Comparison of ENCODE assay signal across 1 cellular context in genomic region chr1:235597867-235598553, GRCh38.
TF ChIP-seq lines count a peak whose summit lies in the region.

No MANE protein-coding gene starts in this region.

TF ChIP-seq in HepG2, 621 proteins besides CTCF, POLR2A, EP300 and RAD21 (continued from another document):
- TF ChIP-seq HMGXB3 (CRISPR knock-in tag; IDR thresholded peaks at IDR 0.05; ENCODE audit: borderline replicate concordance) (no peak), ZNF770 (CRISPR knock-in tag; IDR thresholded peaks at IDR 0.05) (peak; percentile 43; the same call in 1 of the 2 replicates), ZNF331 (CRISPR knock-in tag; IDR thresholded peaks at IDR 0.05) (no peak), PHF20 (CRISPR knock-in tag; IDR thresholded peaks at IDR 0.05) (no peak), FOXJ3 (CRISPR knock-in tag; IDR thresholded peaks at IDR 0.05; ENCODE audit: borderline replicate concordance) (no peak), ZNF3 (CRISPR knock-in tag; IDR thresholded peaks at IDR 0.05) (no peak), HCFC1 (IDR thresholded peaks at IDR 0.05; ENCODE audit: low read depth, low read length) (no peak), ZNF749 (CRISPR knock-in tag; IDR thresholded peaks at IDR 0.05; ENCODE audit: borderline replicate concordance) (no peak), ISL2 (CRISPR knock-in tag; IDR thresholded peaks at IDR 0.05) (no peak), FOSL2 (CRISPR knock-in tag; IDR thresholded peaks at IDR 0.05) (peak; percentile 65), STAG1 (CRISPR knock-in tag; IDR thresholded peaks at IDR 0.05) (peak; percentile 39; the same call in 1 of the 2 replicates), KLF6 (CRISPR knock-in tag; IDR thresholded peaks at IDR 0.05) (no peak), SMC3 (IDR thresholded peaks at IDR 0.05; ENCODE audit: low read length) (peak; percentile 52; the same call in 1 of the 2 replicates), ZNF121 (CRISPR knock-in tag; IDR thresholded peaks at IDR 0.05) (peak; percentile 83)
